14 cellular contexts compared by ENCODE assay signal in the genomic region with DNA sequence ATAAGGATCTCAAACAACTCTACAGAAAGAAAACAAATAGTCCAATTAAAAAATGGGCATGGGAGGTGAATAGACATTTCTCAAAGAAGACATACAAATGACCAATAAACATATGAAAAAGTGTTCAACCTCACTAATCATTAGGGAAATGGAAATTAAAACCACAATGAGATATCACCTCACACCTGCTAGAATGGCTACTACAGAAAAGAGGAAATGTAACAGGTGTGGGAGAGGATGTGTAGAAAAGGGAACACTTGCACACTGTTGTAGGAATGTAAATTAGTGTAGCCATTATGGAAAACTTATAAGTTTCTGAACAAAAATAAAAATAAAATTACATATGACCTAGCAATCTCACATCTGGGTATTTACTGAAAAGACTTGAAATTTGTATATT. TPM values are rescaled to one million over a fixed set of nuclear protein-coding genes. Genes with fewer than 3 reads are reported as not detected.
"Had no signal": no experiment of that assay in that cellular context is flagged by ENCODE, and none has a peak within 500 bp of the region (broad histone marks: within the 10 kb centered on the region; RNA-seq: fewer than 3 reads in every experiment).

No MANE protein-coding gene starts in this region.

RNA-seq across cellular contexts. Expression of a gene that starts 7.6 kb away (rescaled TPM):
- total RNA-seq: activated CD8-positive, alpha-beta T cell treated with anti-CD3 and anti-CD28 coated beads for 36 hours; activated T-cell treated with anti-CD3 and anti-CD28 coated beads, Interleukin-2, amount 50 U/mL, for 4 hours; activated T-helper 17 cell treated with anti-CD3 and anti-CD28 coated beads, Interleukin-2, amount 50 U/mL, for 72 hours; adrenal gland; aorta; body of pancreas; chondrocyte; dermis blood vessel endothelial cell; esophagus muscularis mucosa; foreskin keratinocyte; gastrocnemius medialis; heart left ventricle; T-helper 2 cell treated with Interferon-gamma antibody and Interleukin-4, amounts not matched to agents 100 ng/mL and 5 ng/mL, for 36 hours; WTC11 had no signal

RNA-seq across cellular contexts. Expression of a gene that starts 37.7 kb away (rescaled TPM):
- total RNA-seq: activated CD8-positive, alpha-beta T cell treated with anti-CD3 and anti-CD28 coated beads for 36 hours; activated T-cell treated with anti-CD3 and anti-CD28 coated beads, Interleukin-2, amount 50 U/mL, for 4 hours; activated T-helper 17 cell treated with anti-CD3 and anti-CD28 coated beads, Interleukin-2, amount 50 U/mL, for 72 hours; adrenal gland; aorta; body of pancreas; chondrocyte; dermis blood vessel endothelial cell; esophagus muscularis mucosa; foreskin keratinocyte; gastrocnemius medialis; heart left ventricle; T-helper 2 cell treated with Interferon-gamma antibody and Interleukin-4, amounts not matched to agents 100 ng/mL and 5 ng/mL, for 36 hours; WTC11 had no signal
